In the genomic region with DNA sequence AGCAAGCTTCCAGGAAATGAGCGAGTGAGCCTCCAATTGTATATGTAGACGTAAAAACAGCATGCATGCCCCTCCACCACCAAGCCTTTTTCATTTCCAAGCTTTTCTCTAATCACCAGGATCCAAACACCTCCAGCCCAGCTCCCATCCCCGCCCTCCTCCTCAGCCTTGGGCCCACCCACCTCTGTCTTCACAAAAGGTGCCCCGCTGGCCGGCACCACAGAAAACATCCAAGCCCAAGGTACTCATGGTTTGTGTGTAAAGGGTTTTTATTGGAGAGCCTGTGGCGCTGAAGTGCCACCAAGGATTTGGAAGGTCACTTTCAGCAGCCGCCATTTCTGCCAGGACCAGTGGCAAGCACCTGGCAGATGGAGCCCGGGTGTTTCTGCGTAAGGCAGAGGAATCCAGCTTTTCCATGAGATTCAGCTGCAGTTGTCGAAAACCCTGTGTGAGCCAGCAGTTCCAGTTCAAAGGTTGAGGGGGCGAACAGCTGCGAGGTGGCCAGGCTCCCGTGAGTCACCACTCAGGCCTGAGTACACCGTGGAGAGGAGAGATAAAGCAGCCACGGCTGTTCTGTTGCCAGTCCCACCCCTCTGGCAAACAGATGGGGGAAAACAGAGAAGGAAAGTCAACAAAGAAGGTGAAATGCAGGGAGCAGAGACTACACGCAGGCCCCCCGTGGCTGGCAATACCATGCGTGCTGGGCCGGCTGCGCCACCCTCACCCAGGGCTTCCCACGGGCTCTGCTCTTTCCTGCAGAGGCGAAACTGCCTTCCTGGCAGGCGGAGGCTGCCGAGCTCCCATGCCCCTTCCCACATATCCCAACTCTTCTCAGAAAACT, we compare ENCODE assay signal across 1 cellular context.
TF ChIP-seq lines count a peak whose summit lies in the region.

No MANE protein-coding gene starts in this region.

TF ChIP-seq in liver, 16 proteins besides CTCF, POLR2A, EP300 and RAD21 (continued from another document):
- TF ChIP-seq JUND (IDR thresholded peaks at IDR 0.05), result peak; percentile 99
- peak; percentile 57 to 87 for TF ChIP-seq EGR1 (IDR thresholded peaks at IDR 0.05; ENCODE audit: low read depth in 2 of 2)
- TF ChIP-seq RXRA (IDR thresholded peaks at IDR 0.05), result peak; percentile 89 to 97
- TF ChIP-seq, protein P1, sequence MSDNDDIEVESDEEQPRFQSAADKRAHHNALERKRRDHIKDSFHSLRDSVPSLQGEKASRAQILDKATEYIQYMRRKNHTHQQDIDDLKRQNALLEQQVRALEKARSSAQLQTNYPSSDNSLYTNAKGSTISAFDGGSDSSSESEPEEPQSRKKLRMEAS (IDR thresholded peaks at IDR 0.05), result peak; percentile 98
- peak; percentile 97 for TF ChIP-seq FOXA2 (IDR thresholded peaks at IDR 0.05)
- TF ChIP-seq NR2F2 (IDR thresholded peaks at IDR 0.05), result peak; percentile 92
